In the genomic region with DNA sequence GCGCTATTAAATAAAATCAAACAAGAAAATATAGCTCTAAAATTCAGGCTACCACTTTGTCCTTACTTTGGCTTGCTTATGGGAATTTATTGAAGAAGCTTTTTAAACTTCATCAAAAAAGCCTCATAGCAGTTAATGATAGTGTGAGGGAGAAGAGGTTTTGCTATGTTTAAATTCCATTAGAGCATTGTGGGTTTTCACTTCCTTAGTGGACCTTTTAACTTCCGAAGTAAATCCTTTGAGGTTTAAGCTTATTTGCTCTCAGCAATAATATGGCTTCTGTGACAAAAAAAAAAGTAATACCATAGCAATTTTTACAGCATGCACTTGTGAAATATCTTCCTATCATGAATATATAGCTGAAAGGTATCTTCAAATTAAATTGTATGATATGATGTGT, we compare ENCODE assay signal across 24 cellular contexts.
A peak's percentile ranks its signal among the peaks of the same experiment; 100 is the strongest.
DNase-seq lines count a peak whose midpoint lies in the region; ATAC-seq and TF ChIP-seq lines count a peak whose summit lies in the region.
"Had no signal": no experiment of that assay in that cellular context is flagged by ENCODE, and none has a peak within 500 bp of the region (broad histone marks: within the 10 kb centered on the region; RNA-seq: fewer than 3 reads in every experiment).

No MANE protein-coding gene starts in this region.

- no peak for TF ChIP-seq POLR2A in HCT116 (IDR thresholded peaks at IDR 0.05; ENCODE audit: borderline replicate concordance, extremely low read depth, insufficient read depth, insufficient read length)
- no peak for TF ChIP-seq POLR2A in thyroid gland (IDR thresholded peaks at IDR 0.05)

- no peaks in the 10 kb centered on the region for H3K4me1 ChIP-seq in HCT116 (ENCODE audit: control insufficient read depth in 1 of 2, insufficient read depth in 2 of 2, low read length in 2 of 2)
- peaks cover 50% of the 10 kb centered on the region for H3K4me1 ChIP-seq in HUES64 (ENCODE audit: insufficient read depth, low read length)
- H3K4me1 ChIP-seq in thyroid gland = no peaks in the 10 kb centered on the region
- H3K4me1 ChIP-seq: heart left ventricle, spleen, testis had no signal

- H4K20me1 ChIP-seq in HCT116 (ENCODE audit: insufficient read depth) = no peaks in the 10 kb centered on the region

- H3K27ac ChIP-seq in HCT116 (ENCODE audit: low read depth, low read length) = no peak overlapping the region
- H3K27ac ChIP-seq in HUES64 (ENCODE audit: low read depth, low read length) = peak overlapping the region; percentile 46
- no peak overlapping the region for H3K27ac ChIP-seq in thyroid gland
- H3K27ac ChIP-seq: epithelial cell of prostate, heart left ventricle, spleen, testis had no signal

- no peaks in the 10 kb centered on the region for H3K9me3 ChIP-seq in HCT116 (ENCODE audit: control insufficient read depth in 1 of 2, insufficient read depth in 1 of 2, low read depth in 1 of 2, low read length in 2 of 2)
- H3K9me3 ChIP-seq in HUES64 (ENCODE audit: insufficient read depth, low read depth, low read length) = no peaks in the 10 kb centered on the region
- H3K9me3 ChIP-seq in thyroid gland = no peaks in the 10 kb centered on the region
- H3K9me3 ChIP-seq: heart left ventricle, spleen, testis had no signal

- H3K36me3 ChIP-seq in HCT116 (ENCODE audit: control insufficient read depth in 1 of 2, insufficient read depth in 2 of 2, low read length in 2 of 2) = no peaks in the 10 kb centered on the region
- no peaks in the 10 kb centered on the region for H3K36me3 ChIP-seq in HUES64 (ENCODE audit: insufficient read depth, low read length)
- no peaks in the 10 kb centered on the region for H3K36me3 ChIP-seq in thyroid gland
- H3K36me3 ChIP-seq: heart left ventricle, spleen had no signal

- CTCF ChIA-PET in HCT116 (lab: Charles Lee) = interaction anchor here (1.2 to 2.6 kb wide), 6 partner anchors 15 to 619 kb away, joined by 3 to 27 read pairs (median 4); no protein-coding TSS in a partner anchor

- no peak overlapping the region for H3K4me3 ChIP-seq in HCT116 (replicated peaks in 1 of 2; ENCODE audit: low read depth in 1 of 2, low read length in 2 of 2)
- no peak overlapping the region for H3K4me3 ChIP-seq in HUES64 (ENCODE audit: low read length)
- no peak overlapping the region for H3K4me3 ChIP-seq in thyroid gland (replicated peaks in 1 of 3)
- H3K4me3 ChIP-seq: heart left ventricle, spleen, testis had no signal

- ATAC-seq in HCT116 (no peak), left ventricle myocardium superior (no peak)
- ATAC-seq: heart left ventricle, left colon had no signal

- POLR2A ChIA-PET in HCT116 (lab: Charles Lee) = no interaction called here

- H2AFZ ChIP-seq in HCT116 (ENCODE audit: low read depth, low read length, poor library complexity, severe bottlenecking) = peak overlapping the region; percentile 96

- DNase-seq in GDM1 (lab: John Stamatoyannopoulos, UW) = peak; percentile 6
- no peak for DNase-seq in HCT116 (ENCODE audit: low read depth, low spot score)
- peak; percentile 59 for DNase-seq in SW480 (ENCODE audit: low spot score)
- no peak for DNase-seq in left ventricle myocardium superior
- no peak for DNase-seq in thyroid gland
- no peak for DNase-seq in D341Med (ENCODE audit: low spot score)
- DNase-seq in NCI-H2227 (lab: John Stamatoyannopoulos, UW; ENCODE audit: unreplicated experiment) = no peak
- DNase-seq: activated CD4-positive, alpha-beta T cell treated with anti-CD3 and anti-CD28 coated beads for 4 hours; DMS 273 treated with DMSO at 0.1 percent for 48 hours; GF-D8; GOT3; heart left ventricle; left colon; mesenchymal stem cell; NCI-H187; NCI-H774; retina; SIG-M5; spleen; stimulated activated CD4-positive, alpha-beta T cell treated with anti-CD3 and anti-CD28 coated beads, Interleukin-4, amount 100 ng/mL, for 1 hour; stimulated activated naive CD4-positive, alpha-beta T cell; testis had no signal

- intact Hi-C loops in HCT116 (cut with micrococcal nuclease) (no loop called here), left ventricle myocardium superior (cut with micrococcal nuclease) (no loop called here), thyroid gland (cut with DNase I) (no loop called here)

- H3K9me2 ChIP-seq in HCT116 (ENCODE audit: insufficient read depth) = no peaks in the 10 kb centered on the region

- no peak overlapping the region for H3K9ac ChIP-seq in HCT116 (ENCODE audit: low read length)
- no peak overlapping the region for H3K9ac ChIP-seq in HUES64 (ENCODE audit: low read depth, low read length)

- H3K4me2 ChIP-seq in HCT116 (ENCODE audit: low read length) = no peak overlapping the region

- no peak for TF ChIP-seq RAD21 in HCT116 (IDR thresholded peaks at IDR 0.05; ENCODE audit: low read depth)

- TF ChIP-seq CTCF in HCT116 (IDR thresholded peaks at IDR 0.05 in 2 of 3, conservative IDR thresholded peaks at IDR 0.05 in 1 of 3; ENCODE audit: borderline replicate concordance in 1 of 3, insufficient read depth in 1 of 3, low read depth in 2 of 3, low read length in 2 of 3) = no peak
- no peak for TF ChIP-seq CTCF in thyroid gland (IDR thresholded peaks at IDR 0.05)

- 64% methylated on average over 1 of the region's 2 CpGs for WGBS in HUES64
- WGBS in thyroid gland, 2 donors = 80 to 83% methylated on average over 2 of the region's 2 CpGs

- no peaks in the 10 kb centered on the region for H3K79me2 ChIP-seq in HCT116 (ENCODE audit: insufficient read depth, low read length)

- H3K27me3 ChIP-seq in HCT116 (ENCODE audit: insufficient read depth, low read length) = no peaks in the 10 kb centered on the region
- H3K27me3 ChIP-seq in HUES64 (ENCODE audit: insufficient read depth, low read length) = no peaks in the 10 kb centered on the region
- H3K27me3 ChIP-seq in thyroid gland = no peaks in the 10 kb centered on the region
- H3K27me3 ChIP-seq: heart left ventricle, spleen, testis had no signal

- no TSS peak for BruUV-seq in HCT116 (replicated peaks; lab: Mats Ljungman, UMichigan)

- RAD21 ChIA-PET in HCT116 (lab: Charles Lee; ENCODE audit: low non-redundant PET in 1 of 2, low total read pairs in 2 of 2, uncharacterized antibody in 2 of 2, unreplicated experiment in 2 of 2) = interaction anchor here (1.1 to 1.3 kb wide), 2 partner anchors 18 to 619 kb away, joined by 3 to 4 read pairs; no protein-coding TSS in a partner anchor

TF ChIP-seq in HCT116, 20 proteins besides CTCF, POLR2A, EP300 and RAD21:
- no peak for TF ChIP-seq SIN3A (IDR thresholded peaks at IDR 0.05; ENCODE audit: low read depth)
- TF ChIP-seq EZH2phosphoT487 (IDR thresholded peaks at IDR 0.05; ENCODE audit: borderline replicate concordance) = no peak
- no peak for TF ChIP-seq EZH2 (IDR thresholded peaks at IDR 0.05)
- no peak for TF ChIP-seq TCF7L2 (IDR thresholded peaks at IDR 0.05; ENCODE audit: borderline replicate concordance, extremely low read depth, insufficient read depth, insufficient read length)
- no peak for TF ChIP-seq ZFX (IDR thresholded peaks at IDR 0.05)

Comparison
In these comparisons a context has a peak if more than half of its experiments do, and no peak if none do; other contexts are left out.
1. DNase-seq: peak in GDM1 (single experiment) and SW480 (single experiment); none in HCT116 (single experiment), left ventricle myocardium superior (single experiment), thyroid gland (0 of 2), D341Med (single experiment) and NCI-H2227 (single experiment).